ENCODE assay signal across 1 cellular context in the genomic region with DNA sequence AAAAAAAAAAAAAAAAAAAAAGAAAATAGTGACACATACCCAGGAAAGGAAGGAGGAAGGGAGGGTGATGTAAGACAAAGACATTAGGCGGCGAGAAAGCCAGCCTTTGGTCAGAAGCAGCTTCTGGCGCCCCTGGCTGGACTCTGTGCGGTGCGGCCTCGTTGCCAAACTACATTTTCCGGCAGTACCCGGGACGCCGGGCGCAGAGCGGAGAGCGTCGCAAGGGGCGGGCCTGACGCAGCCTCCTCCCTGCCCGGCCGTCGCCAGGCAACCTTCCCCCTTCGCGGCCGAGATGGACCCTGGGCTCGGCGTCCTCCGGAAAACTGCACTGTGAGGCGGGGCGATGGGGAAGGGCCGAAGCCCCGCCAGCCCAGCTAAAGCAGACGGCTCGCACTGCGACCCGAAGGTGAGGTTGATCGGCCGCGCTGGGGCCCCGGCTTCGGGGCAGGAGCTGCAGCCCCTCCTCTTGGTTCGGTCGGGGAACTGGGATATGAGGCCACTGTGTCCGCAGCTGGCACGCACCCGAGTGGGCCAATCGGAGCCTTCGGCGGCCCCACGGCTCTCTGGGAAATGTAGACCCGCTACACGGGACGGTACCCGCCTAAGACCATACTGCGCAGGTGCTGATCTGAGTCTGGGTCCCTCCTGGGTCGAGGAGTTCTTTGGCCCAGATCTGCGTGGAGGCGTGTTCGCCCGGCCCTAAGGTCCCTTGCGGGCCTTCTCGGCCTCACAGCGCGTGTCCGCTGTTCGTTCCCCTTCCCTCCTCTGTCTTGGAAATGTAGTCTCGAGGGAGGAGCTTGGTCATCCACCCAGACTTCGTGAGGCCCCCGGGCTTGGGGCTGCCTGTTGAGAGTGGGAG.
TF ChIP-seq lines count a peak whose summit lies in the region.

No MANE protein-coding gene starts in this region.

TF ChIP-seq in K562, 482 proteins besides CTCF, POLR2A, EP300 and RAD21 (continued from another document and continues in another):
- TF ChIP-seq, protein P1, sequence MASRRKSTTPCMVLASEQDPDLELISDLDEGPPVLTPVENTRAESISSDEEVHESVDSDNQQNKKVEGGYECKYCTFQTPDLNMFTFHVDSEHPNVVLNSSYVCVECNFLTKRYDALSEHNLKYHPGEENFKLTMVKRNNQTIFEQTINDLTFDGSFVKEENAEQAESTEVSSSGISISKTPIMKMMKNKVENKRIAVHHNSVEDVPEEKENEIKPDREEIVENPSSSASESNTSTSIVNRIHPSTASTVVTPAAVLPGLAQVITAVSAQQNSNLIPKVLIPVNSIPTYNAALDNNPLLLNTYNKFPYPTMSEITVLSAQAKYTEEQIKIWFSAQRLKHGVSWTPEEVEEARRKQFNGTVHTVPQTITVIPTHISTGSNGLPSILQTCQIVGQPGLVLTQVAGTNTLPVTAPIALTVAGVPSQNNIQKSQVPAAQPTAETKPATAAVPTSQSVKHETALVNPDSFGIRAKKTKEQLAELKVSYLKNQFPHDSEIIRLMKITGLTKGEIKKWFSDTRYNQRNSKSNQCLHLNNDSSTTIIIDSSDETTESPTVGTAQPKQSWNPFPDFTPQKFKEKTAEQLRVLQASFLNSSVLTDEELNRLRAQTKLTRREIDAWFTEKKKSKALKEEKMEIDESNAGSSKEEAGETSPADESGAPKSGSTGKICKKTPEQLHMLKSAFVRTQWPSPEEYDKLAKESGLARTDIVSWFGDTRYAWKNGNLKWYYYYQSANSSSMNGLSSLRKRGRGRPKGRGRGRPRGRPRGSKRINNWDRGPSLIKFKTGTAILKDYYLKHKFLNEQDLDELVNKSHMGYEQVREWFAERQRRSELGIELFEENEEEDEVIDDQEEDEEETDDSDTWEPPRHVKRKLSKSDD (conservative IDR thresholded peaks at IDR 0.05; ENCODE audit: low read length), result 0 out of 2 replicates have a peak, but pooled peaks have one; percentile 44
- TF ChIP-seq ETV5 (CRISPR knock-in tag; IDR thresholded peaks at IDR 0.05; ENCODE audit: low read depth), result peak; percentile 67; the same call in 1 of the 2 replicates
- TF ChIP-seq TRIM24 (IDR thresholded peaks at IDR 0.05), result no peak
- TF ChIP-seq ATF1 (CRISPR knock-in tag; IDR thresholded peaks at IDR 0.05), result peak; percentile 78
- peak; percentile 98 for TF ChIP-seq ATF1 (tag; IDR thresholded peaks at IDR 0.05)
- TF ChIP-seq COPS2 (conservative IDR thresholded peaks at IDR 0.05), result no peak
- TF ChIP-seq ZBTB26 (CRISPR knock-in tag; IDR thresholded peaks at IDR 0.05), result 0 out of 2 replicates have a peak, but pooled peaks have one; percentile 5
- TF ChIP-seq ZFP1 (CRISPR knock-in tag; IDR thresholded peaks at IDR 0.05), result no peak
- no peak for TF ChIP-seq RERE (CRISPR knock-in tag; IDR thresholded peaks at IDR 0.05; ENCODE audit: borderline replicate concordance)
- TF ChIP-seq ZNF407 (IDR thresholded peaks at IDR 0.05; ENCODE audit: low read depth), result peak; percentile 68; the same call in 1 of the 2 replicates
- TF ChIP-seq, protein P2, sequence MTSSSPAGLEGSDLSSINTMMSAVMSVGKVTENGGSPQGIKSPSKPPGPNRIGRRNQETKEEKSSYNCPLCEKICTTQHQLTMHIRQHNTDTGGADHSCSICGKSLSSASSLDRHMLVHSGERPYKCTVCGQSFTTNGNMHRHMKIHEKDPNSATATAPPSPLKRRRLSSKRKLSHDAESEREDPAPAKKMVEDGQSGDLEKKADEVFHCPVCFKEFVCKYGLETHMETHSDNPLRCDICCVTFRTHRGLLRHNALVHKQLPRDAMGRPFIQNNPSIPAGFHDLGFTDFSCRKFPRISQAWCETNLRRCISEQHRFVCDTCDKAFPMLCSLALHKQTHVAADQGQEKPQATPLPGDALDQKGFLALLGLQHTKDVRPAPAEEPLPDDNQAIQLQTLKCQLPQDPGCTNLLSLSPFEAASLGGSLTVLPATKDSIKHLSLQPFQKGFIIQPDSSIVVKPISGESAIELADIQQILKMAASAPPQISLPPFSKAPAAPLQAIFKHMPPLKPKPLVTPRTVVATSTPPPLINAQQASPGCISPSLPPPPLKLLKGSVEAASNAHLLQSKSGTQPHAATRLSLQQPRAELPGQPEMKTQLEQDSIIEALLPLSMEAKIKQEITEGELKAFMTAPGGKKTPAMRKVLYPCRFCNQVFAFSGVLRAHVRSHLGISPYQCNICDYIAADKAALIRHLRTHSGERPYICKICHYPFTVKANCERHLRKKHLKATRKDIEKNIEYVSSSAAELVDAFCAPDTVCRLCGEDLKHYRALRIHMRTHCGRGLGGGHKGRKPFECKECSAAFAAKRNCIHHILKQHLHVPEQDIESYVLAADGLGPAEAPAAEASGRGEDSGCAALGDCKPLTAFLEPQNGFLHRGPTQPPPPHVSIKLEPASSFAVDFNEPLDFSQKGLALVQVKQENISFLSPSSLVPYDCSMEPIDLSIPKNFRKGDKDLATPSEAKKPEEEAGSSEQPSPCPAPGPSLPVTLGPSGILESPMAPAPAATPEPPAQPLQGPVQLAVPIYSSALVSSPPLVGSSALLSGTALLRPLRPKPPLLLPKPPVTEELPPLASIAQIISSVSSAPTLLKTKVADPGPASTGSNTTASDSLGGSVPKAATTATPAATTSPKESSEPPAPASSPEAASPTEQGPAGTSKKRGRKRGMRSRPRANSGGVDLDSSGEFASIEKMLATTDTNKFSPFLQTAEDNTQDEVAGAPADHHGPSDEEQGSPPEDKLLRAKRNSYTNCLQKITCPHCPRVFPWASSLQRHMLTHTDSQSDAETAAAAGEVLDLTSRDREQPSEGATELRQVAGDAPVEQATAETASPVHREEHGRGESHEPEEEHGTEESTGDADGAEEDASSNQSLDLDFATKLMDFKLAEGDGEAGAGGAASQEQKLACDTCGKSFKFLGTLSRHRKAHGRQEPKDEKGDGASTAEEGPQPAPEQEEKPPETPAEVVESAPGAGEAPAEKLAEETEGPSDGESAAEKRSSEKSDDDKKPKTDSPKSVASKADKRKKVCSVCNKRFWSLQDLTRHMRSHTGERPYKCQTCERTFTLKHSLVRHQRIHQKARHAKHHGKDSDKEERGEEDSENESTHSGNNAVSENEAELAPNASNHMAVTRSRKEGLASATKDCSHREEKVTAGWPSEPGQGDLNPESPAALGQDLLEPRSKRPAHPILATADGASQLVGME (CRISPR knock-in tag; IDR thresholded peaks at IDR 0.05), result peak; percentile 90
- peak; percentile 49 for TF ChIP-seq HNRNPLL (IDR thresholded peaks at IDR 0.05; ENCODE audit: low read depth, low read length, poor library complexity, severe bottlenecking)
- TF ChIP-seq PRMT5 (CRISPR knock-in tag; IDR thresholded peaks at IDR 0.05), result no peak
- TF ChIP-seq HES1 (IDR thresholded peaks at IDR 0.05; ENCODE audit: low read depth), result no peak
- TF ChIP-seq NRF1 (conservative IDR thresholded peaks at IDR 0.05 in 1 of 2, IDR thresholded peaks at IDR 0.05 in 1 of 2), result peak; percentile 89 to 91
